ENCODE assay signal across 9 cellular contexts in the genomic region with DNA sequence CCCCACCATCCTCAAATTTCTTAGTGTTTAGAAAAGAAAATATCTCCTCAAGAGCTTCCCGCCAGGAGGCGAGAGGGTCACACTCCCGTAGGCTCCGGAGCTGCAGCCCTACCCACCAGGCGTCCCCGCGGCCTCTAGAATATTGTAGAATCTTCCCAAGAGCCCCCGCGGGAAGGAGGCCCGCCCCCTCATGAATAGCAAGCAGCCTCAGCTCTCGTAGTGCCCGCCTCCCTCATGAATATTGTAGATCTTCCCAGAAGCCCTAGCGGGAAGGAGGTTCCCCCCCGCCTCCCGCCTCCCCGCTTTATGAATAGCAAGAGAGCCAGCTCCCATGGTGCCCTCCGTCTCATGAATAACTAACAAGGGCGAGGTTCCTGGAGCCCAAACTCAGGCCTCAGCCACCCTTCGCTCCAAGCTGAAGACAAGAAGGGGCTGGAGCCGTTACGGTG. TPM values are rescaled to one million over a fixed set of nuclear protein-coding genes. Genes with fewer than 3 reads are reported as not detected.
DNase-seq lines count a peak whose midpoint lies in the region; ATAC-seq, FAIRE-seq and TF ChIP-seq lines count a peak whose summit lies in the region.
"Had no signal": no experiment of that assay in that cellular context is flagged by ENCODE, and none has a peak within 500 bp of the region (broad histone marks: within the 10 kb centered on the region; RNA-seq: fewer than 3 reads in every experiment).

A gene with protein sequence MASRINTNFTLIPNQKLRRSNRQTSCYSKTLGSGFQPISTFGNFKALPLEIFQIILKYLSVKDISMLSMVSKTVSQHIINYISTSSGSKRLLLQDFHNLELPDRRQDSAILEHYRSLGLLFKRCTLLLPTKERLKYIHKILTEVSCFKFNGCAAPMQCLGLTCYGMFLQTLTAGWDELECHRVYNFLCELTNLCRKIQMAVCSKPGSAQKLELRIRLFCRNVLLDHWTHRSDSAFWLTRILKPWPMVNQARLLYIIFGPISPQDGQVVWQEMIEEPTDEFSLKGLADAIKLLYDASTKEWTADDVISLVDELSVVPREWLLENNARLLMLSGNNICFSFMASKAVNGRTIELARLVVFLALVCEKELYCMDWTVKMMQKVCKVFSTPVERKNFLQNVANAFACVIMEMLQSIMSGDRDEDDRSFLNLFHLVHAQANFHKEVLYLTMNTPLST (minus strand): TSS at position 114 of the 449 bp plus-strand sequence. CDS start 4,378 bp downstream, outside the sequence.

- intact Hi-C loops in right cardiac atrium (cut with DNase I), result no loop called here
- intact Hi-C loops in prostate gland (cut with DNase I), result loop anchor here (5.0 kb wide), 1 partner anchor 95 kb away; a partner anchor contains a TSS
- intact Hi-C loops in tibial artery (cut with DNase I; ENCODE audit: low total_unique reads), result no loop called here

- TF ChIP-seq POLR2A in prostate gland (IDR thresholded peaks at IDR 0.05), result peak; percentile 27

- H3K9me3 ChIP-seq in right cardiac atrium (ENCODE audit: control insufficient read depth, low read length), result no peaks in the 10 kb centered on the region
- no peaks in the 10 kb centered on the region for H3K9me3 ChIP-seq in prostate gland
- H3K9me3 ChIP-seq in tibial artery, result no peaks in the 10 kb centered on the region

- TF ChIP-seq CTCF in astrocyte of the cerebellum (IDR thresholded peaks at IDR 0.05; ENCODE audit: low read depth, low read length, missing control alignments), result no peak
- TF ChIP-seq CTCF in prostate gland (IDR thresholded peaks at IDR 0.05), result peak in 2 of 4 experiments; percentile 22 to 23
- TF ChIP-seq CTCF in tibial artery (IDR thresholded peaks at IDR 0.05), result peak in 1 of 2 experiments; percentile 19

- H3K4me1 ChIP-seq in right cardiac atrium (ENCODE audit: control insufficient read depth, insufficient read depth, low read length), result no peaks in the 10 kb centered on the region
- H3K4me1 ChIP-seq in prostate gland (replicated peaks), result no peaks in the 10 kb centered on the region
- peaks cover 0 to 7% (median 0%) of the 10 kb centered on the region in 4 donors for H3K4me1 ChIP-seq in tibial artery

- H3K27ac ChIP-seq in right cardiac atrium (ENCODE audit: low read length), result peak within 1 kb of the TSS; percentile 87
- H3K27ac ChIP-seq in prostate gland, result peak within 1 kb of the TSS; percentile 62 to 64
- peak within 1 kb of the TSS; percentile 73 to 78 for H3K27ac ChIP-seq in tibial artery

- H3K27me3 ChIP-seq in right cardiac atrium (ENCODE audit: control insufficient read depth, insufficient read depth), result no peaks in the 10 kb centered on the region
- no peaks in the 10 kb centered on the region for H3K27me3 ChIP-seq in prostate gland (replicated peaks; ENCODE audit: insufficient read depth)
- H3K27me3 ChIP-seq in tibial artery, result no peaks in the 10 kb centered on the region

- DNase-seq in GM19239 (ENCODE audit: insufficient read length, low spot score) (peak; percentile 24), T-helper 22 cell (ENCODE audit: low read depth) (peak; percentile 67), astrocyte of the cerebellum (ENCODE audit: low read depth) (peak; percentile 53), right cardiac atrium (peak; percentile 95 to 98 (median 97)), prostate gland (ENCODE audit: low spot score) (peak; percentile 87), tibial artery (peak; percentile 95 to 97), NCI-H1092 treated with DMSO at 0.1 percent for 48 hours (lab: John Stamatoyannopoulos, UW) (no peak)

- peak within 1 kb of the TSS; percentile 21 for H3K4me3 ChIP-seq in astrocyte of the cerebellum (ENCODE audit: low read depth, low read length)
- peak within 1 kb of the TSS; percentile 18 for H3K4me3 ChIP-seq in right cardiac atrium (ENCODE audit: low read length)
- H3K4me3 ChIP-seq in prostate gland, result peak within 1 kb of the TSS; percentile 7 to 14
- H3K4me3 ChIP-seq in tibial artery, result peak within 1 kb of the TSS; percentile 34 to 40

- WGBS in right cardiac atrium, result 6% methylated on average over 21 of the region's 21 CpGs
- WGBS in prostate gland, result 24% methylated on average over 21 of the region's 21 CpGs

- FAIRE-seq in GM19239 (lab: Jason Lieb, UNC), result no peak

- in situ Hi-C loops in astrocyte of the cerebellum (cut with HindIII; ENCODE audit: low sequenced_read_pairs), result no loop called here

- H3K36me3 ChIP-seq in prostate gland (no peaks in the 10 kb centered on the region), tibial artery (no peaks in the 10 kb centered on the region)

- ATAC-seq in right cardiac atrium, result peak; percentile 99
- no peak for ATAC-seq in HG03175 (IDR thresholded peaks at IDR 0.05; ENCODE audit: unreplicated experiment)

RNA-seq across cellular contexts. Expression of the gene that starts here (rescaled TPM):
- total RNA-seq in right cardiac atrium, result not detected
- polyA plus RNA-seq in right cardiac atrium, result not detected
- total RNA-seq in prostate gland, result 1 to 10 TPM in 1 of 2 donors, not detected in 1; 5.1 TPM
- total RNA-seq: T-helper 2 cell treated with Interferon-gamma antibody and Interleukin-4, amounts not matched to agents 100 ng/mL and 5 ng/mL, for 36 hours had no signal

Comparison
In these comparisons a context has a peak if more than half of its experiments do, and no peak if none do; other contexts are left out.
1. Peak in DNase-seq, ATAC-seq, H3K4me3 ChIP-seq and H3K27ac ChIP-seq in right cardiac atrium; RNA of the gene not detected or under 1 TPM.